Comparison of ENCODE assay signal across 16 cellular contexts in genomic region chr2:241014764-241015163, GRCh38. TPM values are rescaled to one million over a fixed set of nuclear protein-coding genes. Genes with fewer than 3 reads are reported as not detected.
DNase-seq lines count a peak whose midpoint lies in the region; ATAC-seq and TF ChIP-seq lines count a peak whose summit lies in the region.
"Had no signal": no experiment of that assay in that cellular context is flagged by ENCODE, and none has a peak within 500 bp of the region (broad histone marks: within the 10 kb centered on the region; RNA-seq: fewer than 3 reads in every experiment).

No MANE protein-coding gene starts in this region.

- no peak overlapping the region for H3K4me3 Mint-ChIP-seq in T-helper 17 cell
- H3K4me3 Mint-ChIP-seq in osteocyte (ENCODE audit: unreplicated experiment) = no peak overlapping the region
- no peak overlapping the region for H3K4me3 Mint-ChIP-seq in type B pancreatic cell
- H3K4me3 Mint-ChIP-seq: GM23338 had no signal

- no peaks in the 10 kb centered on the region for H3K9me3 Mint-ChIP-seq in osteocyte (ENCODE audit: unreplicated experiment)
- H3K9me3 Mint-ChIP-seq in type B pancreatic cell = no peaks in the 10 kb centered on the region
- H3K9me3 Mint-ChIP-seq: GM23338 had no signal

- H3K27ac Mint-ChIP-seq in T-helper 17 cell (peak overlapping the region; percentile 37), osteocyte (ENCODE audit: unreplicated experiment) (no peak overlapping the region), type B pancreatic cell (no peak overlapping the region)
- H3K27ac Mint-ChIP-seq: GM23338 had no signal

- no peak for ATAC-seq in T-helper 17 cell
- ATAC-seq: GM23338, K562 had no signal

- TF ChIP-seq CTCF in osteocyte (IDR thresholded peaks at IDR 0.05) (no peak), type B pancreatic cell (conservative IDR thresholded peaks at IDR 0.05) (no peak)

- H3K4me1 Mint-ChIP-seq in T-helper 17 cell = peaks cover 6% of the 10 kb centered on the region
- H3K4me1 Mint-ChIP-seq in osteocyte (ENCODE audit: unreplicated experiment) = peaks cover 10% of the 10 kb centered on the region
- no peaks in the 10 kb centered on the region for H3K4me1 Mint-ChIP-seq in type B pancreatic cell (ENCODE audit: unreplicated experiment)

- no peaks in the 10 kb centered on the region for H3K27me3 Mint-ChIP-seq in T-helper 17 cell
- peaks cover 22% of the 10 kb centered on the region for H3K27me3 Mint-ChIP-seq in osteocyte (ENCODE audit: unreplicated experiment)
- no peaks in the 10 kb centered on the region for H3K27me3 Mint-ChIP-seq in type B pancreatic cell

- H3K9me3 ChIP-seq in T-helper 17 cell (ENCODE audit: control insufficient read depth, low read length, poor library complexity, severe bottlenecking) = no peaks in the 10 kb centered on the region

- H3K36me3 Mint-ChIP-seq in T-helper 17 cell (ENCODE audit: low read depth) (no peaks in the 10 kb centered on the region), osteocyte (ENCODE audit: unreplicated experiment) (peaks cover 3% of the 10 kb centered on the region), type B pancreatic cell (peaks cover 16% of the 10 kb centered on the region)

- DNase-seq in activated CD8-positive, alpha-beta memory T cell treated with anti-CD3 and anti-CD28 coated beads, Interleukin-2, amount 50 U/mL, for 48 hours = peak; percentile 38
- DNase-seq in activated CD8-positive, alpha-beta memory T cell treated with anti-CD3 and anti-CD28 coated beads, Interleukin-2, amount 50 U/mL, for 4 hours = no peak
- DNase-seq in T-helper 17 cell = no peak
- peak; percentile 67 for DNase-seq in osteocyte (ENCODE audit: extremely low spot score, unreplicated experiment)
- peak; percentile 58 for DNase-seq in type B pancreatic cell (ENCODE audit: extremely low spot score, unreplicated experiment)
- no peak for DNase-seq in NCI-H2107 treated with DMSO at 0.1 percent for 48 hours (lab: John Stamatoyannopoulos, UW; ENCODE audit: unreplicated experiment)
- DNase-seq in HCEC 1CT = no peak
- DNase-seq: MV-4-11, NCI-H1417, NCI-H1930, NCI-H2171, NCI-H446, NCI-H748 treated with DMSO at 0.1 percent for 48 hours, RPMI8226 had no signal

RNA-seq across cellular contexts. Expression of gene SNED1, which starts 16.3 kb away (rescaled TPM):
- total RNA-seq in T-helper 17 cell (10 to 100 TPM; 42.0 to 72.1 TPM), osteocyte (17.6 and 19.4 TPM in 2 replicates), type B pancreatic cell (ENCODE audit: low replicate concordance) (9.7 and 140 TPM in 2 replicates)

Comparison
In these comparisons a context has a peak if more than half of its experiments do, and no peak if none do; other contexts are left out.
1. DNase-seq: peak in activated CD8-positive, alpha-beta memory T cell treated with anti-CD3 and anti-CD28 coated beads, Interleukin-2, amount 50 U/mL, for 48 hours (single experiment), osteocyte (single experiment) and type B pancreatic cell (single experiment); none in activated CD8-positive, alpha-beta memory T cell treated with anti-CD3 and anti-CD28 coated beads, Interleukin-2, amount 50 U/mL, for 4 hours (single experiment), T-helper 17 cell (0 of 3), NCI-H2107 treated with DMSO at 0.1 percent for 48 hours (single experiment) and HCEC 1CT (single experiment).